In genomic region chr13:99860736-99861135, GRCh38 we compare ENCODE assay signal across 25 cellular contexts.
"Had no signal": no experiment of that assay in that cellular context is flagged by ENCODE, and none has a peak within 500 bp of the region (broad histone marks: within the 10 kb centered on the region; RNA-seq: fewer than 3 reads in every experiment).

No MANE protein-coding gene starts in this region.

- H3K4me1 Mint-ChIP-seq: activated B cell treated with CpG ODN at 0.5 μM for 24 hours had no signal

- H3K36me3 Mint-ChIP-seq: activated naive CD4-positive, alpha-beta T cell treated with anti-CD3 and anti-CD28 coated beads, Interleukin-2, amount 10 ng/mL, durations not matched to agents 7 days and 5 days had no signal

- H3K27me3 ChIP-seq: esophagus squamous epithelium, gastrocnemius medialis, neutrophil, ovary, upper lobe of left lung had no signal

- H3K4me1 ChIP-seq: esophagus squamous epithelium, gastrocnemius medialis, prostate gland, upper lobe of left lung had no signal

- H3K27me3 Mint-ChIP-seq: activated B cell treated with CpG ODN at 0.5 μM for 24 hours; dendritic cell treated with granulocyte-macrophage colony-stimulating factor and Interleukin-4, amounts not matched to agents 40 ng/mL and 50 ng/mL, for 4 days had no signal

- H3K9me3 ChIP-seq: esophagus squamous epithelium, gastrocnemius medialis, mucosa of descending colon, neutrophil, ovary, prostate gland, thoracic aorta, upper lobe of left lung had no signal

- ATAC-seq: activated CD4-positive, alpha-beta T cell treated with anti-CD3 and anti-CD28 coated beads for 36 hours; gastrocnemius medialis; mucosa of descending colon; right cardiac atrium had no signal

- H3K36me3 ChIP-seq: esophagus squamous epithelium, gastrocnemius medialis, neutrophil, ovary, prostate gland, thoracic aorta, upper lobe of left lung had no signal

- DNase-seq: activated B cell treated with CpG ODN at 0.5 μM for 24 hours; activated CD4-positive, alpha-beta T cell treated with anti-CD3 and anti-CD28 coated beads for 36 hours; activated CD4-positive, alpha-beta T cell treated with anti-CD3 and anti-CD28 coated beads, Interleukin-2, amount 50 U/mL, for 48 hours; activated CD8-positive, alpha-beta memory T cell treated with anti-CD3 and anti-CD28 coated beads, Interleukin-2, amount 50 U/mL, for 48 hours; activated effector memory CD4-positive, alpha-beta T cell treated with anti-CD3 and anti-CD28 coated beads, Interleukin-2, amount 50 U/mL, for 16 hours; activated naive CD4-positive, alpha-beta T cell treated with anti-CD3 and anti-CD28 coated beads, Interleukin-2, amount 10 ng/mL, durations not matched to agents 7 days and 5 days; activated T-cell treated with anti-CD3 and anti-CD28 coated beads, Interleukin-2, amount 50 U/mL, for 48 hours; amygdala; effector memory CD4-positive, alpha-beta T cell; esophagus squamous epithelium; gastrocnemius medialis; hippocampal formation; mesenchymal stem cell; mucosa of descending colon; ovary; right cardiac atrium; stimulated activated CD4-positive, alpha-beta T cell treated with anti-CD3 and anti-CD28 coated beads, Interleukin-4, amount 100 ng/mL, for 24 hours; stimulated activated naive CD4-positive, alpha-beta T cell treated with Interleukin-2 at 50 U/mL for 16 hours; T1000; upper lobe of left lung had no signal

- H3K27ac ChIP-seq: esophagus squamous epithelium, gastrocnemius medialis, neutrophil, ovary, prostate gland, thoracic aorta, upper lobe of left lung had no signal

- H3K27ac Mint-ChIP-seq: activated B cell treated with CpG ODN at 0.5 μM for 24 hours; activated CD4-positive, alpha-beta T cell treated with anti-CD3 and anti-CD28 coated beads for 36 hours; activated naive CD4-positive, alpha-beta T cell treated with anti-CD3 and anti-CD28 coated beads, Interleukin-2, amount 10 ng/mL, durations not matched to agents 7 days and 5 days; dendritic cell treated with granulocyte-macrophage colony-stimulating factor and Interleukin-4, amounts not matched to agents 40 ng/mL and 50 ng/mL, for 4 days; T-helper 1 cell treated with Interleukin-12 subunit alpha and Interleukin-12 subunit beta and Interleukin-4 antibody, amounts not matched to agents 30 μg/mL and 1 μg/mL, for 36 hours had no signal

- H3K4me3 ChIP-seq: esophagus squamous epithelium, gastrocnemius medialis, mucosa of descending colon, ovary, prostate gland, thoracic aorta, upper lobe of left lung had no signal

- H3K4me3 Mint-ChIP-seq: activated B cell treated with CpG ODN at 0.5 μM for 24 hours; activated CD4-positive, alpha-beta T cell treated with anti-CD3 and anti-CD28 coated beads for 36 hours; activated naive CD4-positive, alpha-beta T cell treated with anti-CD3 and anti-CD28 coated beads, Interleukin-2, amount 10 ng/mL, durations not matched to agents 7 days and 5 days; dendritic cell treated with granulocyte-macrophage colony-stimulating factor and Interleukin-4, amounts not matched to agents 40 ng/mL and 50 ng/mL, for 4 days; T-helper 1 cell treated with Interleukin-12 subunit alpha and Interleukin-12 subunit beta and Interleukin-4 antibody, amounts not matched to agents 30 μg/mL and 1 μg/mL, for 36 hours had no signal

- H3K9me3 Mint-ChIP-seq: activated B cell treated with CpG ODN at 0.5 μM for 24 hours; activated naive CD4-positive, alpha-beta T cell treated with anti-CD3 and anti-CD28 coated beads, Interleukin-2, amount 10 ng/mL, durations not matched to agents 7 days and 5 days; dendritic cell treated with granulocyte-macrophage colony-stimulating factor and Interleukin-4, amounts not matched to agents 40 ng/mL and 50 ng/mL, for 4 days; T-helper 1 cell treated with Interleukin-12 subunit alpha and Interleukin-12 subunit beta and Interleukin-4 antibody, amounts not matched to agents 30 μg/mL and 1 μg/mL, for 36 hours had no signal
